In the genomic region with DNA sequence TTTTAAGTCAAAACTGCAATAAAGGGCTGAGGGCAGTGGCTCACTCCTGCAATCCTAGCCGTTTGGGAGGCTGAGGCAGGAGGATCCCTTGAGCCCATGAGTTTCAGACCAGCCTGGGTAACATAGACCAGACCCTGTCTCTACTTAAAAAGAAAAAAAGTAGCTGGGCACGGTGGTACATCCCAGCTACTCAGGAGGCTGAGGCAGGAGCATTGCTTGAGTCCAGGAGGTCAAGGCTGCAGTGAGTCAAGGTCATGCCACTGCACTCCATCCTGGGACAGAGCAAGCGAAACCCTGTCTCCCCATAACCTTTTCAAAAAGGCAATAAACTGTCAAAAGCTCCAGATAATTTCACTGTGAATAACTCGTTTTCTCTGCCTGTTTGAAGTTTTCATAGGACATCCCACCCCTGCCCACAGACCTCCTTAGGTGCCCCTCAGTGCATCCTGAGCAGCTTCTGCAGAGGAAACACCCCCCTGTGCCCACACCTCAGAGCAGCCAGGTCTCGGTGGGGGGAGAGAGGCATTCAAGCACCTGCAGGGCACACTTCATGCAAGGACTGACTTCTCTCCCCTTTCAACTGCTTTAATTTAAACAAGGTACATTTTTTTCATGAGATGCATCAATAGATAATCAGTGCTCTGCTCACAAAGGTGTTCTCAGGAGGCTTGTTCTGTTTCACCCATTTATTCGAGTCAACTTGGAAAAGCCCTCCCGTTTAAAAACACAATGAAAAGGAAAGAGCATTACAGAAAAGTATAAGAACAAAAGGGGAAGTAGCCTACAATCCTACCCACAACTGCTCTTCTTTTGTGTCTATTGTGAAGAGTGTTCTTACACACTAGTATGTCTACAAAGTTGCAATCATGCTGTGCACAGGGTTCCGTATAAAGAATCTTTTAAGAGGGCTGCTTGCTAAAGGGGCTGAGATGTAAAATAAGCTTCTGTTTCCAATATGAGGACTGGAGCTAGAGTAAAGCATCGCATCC, we compare ENCODE assay signal across 12 cellular contexts.
A peak's percentile ranks its signal among the peaks of the same experiment; 100 is the strongest.
DNase-seq lines count a peak whose midpoint lies in the region; ATAC-seq, FAIRE-seq and TF ChIP-seq lines count a peak whose summit lies in the region.
"Had no signal": no experiment of that assay in that cellular context is flagged by ENCODE, and none has a peak within 500 bp of the region (broad histone marks: within the 10 kb centered on the region; RNA-seq: fewer than 3 reads in every experiment).

No MANE protein-coding gene starts in this region.

- no peak overlapping the region for H3K27ac ChIP-seq in BLaER1
- 0 out of 2 replicates have a peak overlapping the region, but pooled peaks have one; percentile 4 for H3K27ac ChIP-seq in GM12878 (ENCODE audit: control insufficient read depth, insufficient read depth)

- H3K4me1 ChIP-seq in BLaER1: peaks cover 27% of the 10 kb centered on the region
- H3K4me1 ChIP-seq in GM12878 (ENCODE audit: control insufficient read depth, insufficient read depth, low read length): peaks cover 9% of the 10 kb centered on the region

- ATAC-seq in GM18519 (IDR thresholded peaks at IDR 0.05; ENCODE audit: low FRiP score, unreplicated experiment): peak; percentile 64
- peak; percentile 84 for ATAC-seq in GM12878
- no peak; the same call in none of the 3 replicates for ATAC-seq in SK-N-SH treated with all-trans-retinoic acid at 6 μM for 48 hours

- no peak for TF ChIP-seq POLR2A in GM12878 (IDR thresholded peaks at IDR 0.05; ENCODE audit: low read depth, low read length)

- SMC1A ChIA-PET in GM12878 (lab: Charles Lee; ENCODE audit: uncharacterized antibody, unreplicated experiment): interaction anchor here (0.6 to 3.1 kb wide), 14 partner anchors 9 to 208 kb away, joined by 3 to 19 read pairs (median 4); no protein-coding TSS in a partner anchor

- H3K27me3 ChIP-seq in BLaER1: no peaks in the 10 kb centered on the region
- H3K27me3 ChIP-seq in GM12878 (replicated peaks in 1 of 2; ENCODE audit: control insufficient read depth in 2 of 2, insufficient read depth in 2 of 2, low read length in 1 of 2): no peaks in the 10 kb centered on the region

- no peaks in the 10 kb centered on the region for H3K79me2 ChIP-seq in GM12878 (ENCODE audit: control insufficient read depth, insufficient read depth, low read length)

- peak; percentile 68 for FAIRE-seq in GM12878 (lab: Jason Lieb, UNC)

- H3K4me3 ChIP-seq in BLaER1 (no peak overlapping the region), GM12878 (no peak overlapping the region)

- WGBS in GM12878 (ENCODE audit: insufficient coverage, insufficient replicate concordance, low lambda C conversion rate, missing lambda C conversion rate): 41% methylated on average over 9 of the region's 9 CpGs

- H3K4me2 ChIP-seq in BLaER1 (peak overlapping the region; percentile 8), GM12878 (ENCODE audit: control insufficient read depth, insufficient read depth) (peak overlapping the region; percentile 12; the same call in 1 of the 2 replicates)
- H3K4me2 ChIP-seq: SK-N-SH had no signal

- POLR2A ChIA-PET in GM12878 (lab: Charles Lee): no interaction called here

- H3K9ac ChIP-seq in BLaER1: 0 out of 2 replicates have a peak overlapping the region, but pooled peaks have one; percentile 12
- no peak overlapping the region for H3K9ac ChIP-seq in GM12878 (ENCODE audit: control insufficient read depth, insufficient read depth, low read length)
- H3K9ac ChIP-seq: SK-N-SH had no signal

- no peak for TF ChIP-seq RAD21 in GM12878 (IDR thresholded peaks at IDR 0.05; ENCODE audit: insufficient read depth, low read depth, low read length)

- RAD21 ChIA-PET in GM12878 (lab: Charles Lee; ENCODE audit: unreplicated experiment): interaction anchor here (1.1 to 2.2 kb wide), 4 partner anchors 9 to 311 kb away, joined by 3 to 6 read pairs (median 4); no protein-coding TSS in a partner anchor

- peak; percentile 39 for DNase-seq in NAMALWA (ENCODE audit: low spot score)
- DNase-seq in GM12878 (ENCODE audit: low read depth, low spot score): no peak
- DNase-seq in activated effector memory CD4-positive, alpha-beta T cell treated with anti-CD3 and anti-CD28 coated beads, Interleukin-2, amount 50 U/mL, for 16 hours: no peak
- no peak for DNase-seq in SKM-1 (lab: John Stamatoyannopoulos, UW; ENCODE audit: unreplicated experiment)
- no peak for DNase-seq in Ammon's horn (ENCODE audit: low spot score)
- DNase-seq: amniotic stem cell; C1 segment of cervical spinal cord; SK-N-SH; stimulated activated CD4-positive, alpha-beta T cell treated with anti-CD3 and anti-CD28 coated beads, Interleukin-4, amount 100 ng/mL, for 4 hours had no signal

- H3K9me3 ChIP-seq in BLaER1 (no peaks in the 10 kb centered on the region), GM12878 (replicated peaks; ENCODE audit: control insufficient read depth, insufficient read depth, low read length) (no peaks in the 10 kb centered on the region)
- H3K9me3 ChIP-seq: SK-N-SH had no signal

- in situ Hi-C loops in GM12878 (cut with MboI): no loop called here

- intact Hi-C loops in GM12878 (cut with micrococcal nuclease; ENCODE audit: unreplicated experiment): no loop called here

- CTCF ChIA-PET in GM12878 (lab: Yijun Ruan, JAX): interaction anchor here (0.6 to 2.0 kb wide), 5 partner anchors 8 to 311 kb away, joined by 3 to 7 read pairs (median 4); no protein-coding TSS in a partner anchor

- no peak for TF ChIP-seq EP300 in GM12878 (IDR thresholded peaks at IDR 0.05; ENCODE audit: borderline replicate concordance in 1 of 2, control insufficient read depth in 1 of 2, low read depth in 2 of 2, low read length in 2 of 2)

- H3K36me3 ChIP-seq in BLaER1: peaks cover 37% of the 10 kb centered on the region
- peaks cover under 1 to 14% of the 10 kb centered on the region in 2 experiments; a peak in 3 of 4 replicates for H3K36me3 ChIP-seq in GM12878 (ENCODE audit: control insufficient read depth in 2 of 2, insufficient read depth in 2 of 2, low read length in 1 of 2)

- no peak overlapping the region for H2AFZ ChIP-seq in GM12878 (ENCODE audit: control insufficient read depth, low read depth, low read length)

- no TSS peak for BruUV-seq in GM12878 (replicated peaks; lab: Mats Ljungman, UMichigan)

- H4K20me1 ChIP-seq in BLaER1: peaks cover 61% of the 10 kb centered on the region
- no peaks in the 10 kb centered on the region for H4K20me1 ChIP-seq in GM12878 (ENCODE audit: control insufficient read depth, insufficient read depth)

- no peak for TF ChIP-seq CTCF in GM12878 (IDR thresholded peaks at IDR 0.05 in 2 of 3, conservative IDR thresholded peaks at IDR 0.05 in 1 of 3; ENCODE audit: control insufficient read depth in 2 of 3, extremely low read depth in 1 of 3, insufficient read depth in 1 of 3, low read depth in 3 of 3, low read length in 3 of 3)

TF ChIP-seq in GM12878, 131 proteins besides CTCF, POLR2A, EP300 and RAD21 (continues in another document):
- TF ChIP-seq RCOR1 (conservative IDR thresholded peaks at IDR 0.05; ENCODE audit: low read depth, low read length): no peak
- TF ChIP-seq SPI1 (IDR thresholded peaks at IDR 0.05; ENCODE audit: borderline replicate concordance, insufficient read depth, low read depth, low read length): peak; percentile 72; the same call in 1 of the 2 replicates
- TF ChIP-seq, protein P1, sequence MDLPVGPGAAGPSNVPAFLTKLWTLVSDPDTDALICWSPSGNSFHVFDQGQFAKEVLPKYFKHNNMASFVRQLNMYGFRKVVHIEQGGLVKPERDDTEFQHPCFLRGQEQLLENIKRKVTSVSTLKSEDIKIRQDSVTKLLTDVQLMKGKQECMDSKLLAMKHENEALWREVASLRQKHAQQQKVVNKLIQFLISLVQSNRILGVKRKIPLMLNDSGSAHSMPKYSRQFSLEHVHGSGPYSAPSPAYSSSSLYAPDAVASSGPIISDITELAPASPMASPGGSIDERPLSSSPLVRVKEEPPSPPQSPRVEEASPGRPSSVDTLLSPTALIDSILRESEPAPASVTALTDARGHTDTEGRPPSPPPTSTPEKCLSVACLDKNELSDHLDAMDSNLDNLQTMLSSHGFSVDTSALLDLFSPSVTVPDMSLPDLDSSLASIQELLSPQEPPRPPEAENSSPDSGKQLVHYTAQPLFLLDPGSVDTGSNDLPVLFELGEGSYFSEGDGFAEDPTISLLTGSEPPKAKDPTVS (IDR thresholded peaks at IDR 0.05; ENCODE audit: low read depth, low read length): no peak
- TF ChIP-seq MTA3 (IDR thresholded peaks at IDR 0.05; ENCODE audit: borderline replicate concordance, low read length): no peak
- TF ChIP-seq FOXM1 (IDR thresholded peaks at IDR 0.05; ENCODE audit: low read depth, low read length): no peak
- TF ChIP-seq EZH2 (IDR thresholded peaks at IDR 0.05; ENCODE audit: borderline replicate concordance, control insufficient read depth, low read depth, low read length): no peak

TF ChIP-seq in SK-N-SH treated with all-trans-retinoic acid at 6 μM for 48 hours, 23 proteins besides CTCF, POLR2A, EP300 and RAD21:
- TF ChIP-seq ZNF70 (CRISPR knock-in tag; IDR thresholded peaks at IDR 0.05) (no peak), CSDC2 (CRISPR knock-in tag; IDR thresholded peaks at IDR 0.05) (no peak), GLIS3 (CRISPR knock-in tag; IDR thresholded peaks at IDR 0.05) (no peak), ZC3H10 (CRISPR knock-in tag; IDR thresholded peaks at IDR 0.05) (no peak)
